ENCODE assay signal across 7 cellular contexts in genomic region chr15:21735837-21736236, GRCh38.
A peak's percentile ranks its signal among the peaks of the same experiment; 100 is the strongest.
DNase-seq lines count a peak whose midpoint lies in the region; ATAC-seq and TF ChIP-seq lines count a peak whose summit lies in the region.
"Not testable (repeated sequence)": the region's sequence is repeated elsewhere in the genome, so short reads cannot be mapped to it uniquely, and the experiment has no call there.

No MANE protein-coding gene starts in this region.

- ATAC-seq in CD4-positive, alpha-beta T cell (ENCODE audit: poor library complexity): peak; percentile 71
- peak; percentile 70 for ATAC-seq in T-helper 17 cell
- ATAC-seq in activated CD8-positive, alpha-beta T cell treated with anti-CD3 and anti-CD28 coated beads, Interleukin-2, amount 10 ng/mL, durations not matched to agents 7 days and 5 days: peak; percentile 78
- peak; percentile 53 to 72 for ATAC-seq in activated naive CD4-positive, alpha-beta T cell treated with anti-CD3 and anti-CD28 coated beads, Interleukin-2, amount 50 U/mL, for 72 hours
- peak; percentile 50 for ATAC-seq in memory B cell (ENCODE audit: low read depth)
- ATAC-seq in natural killer cell: peak; percentile 74 to 81 (median 75)
- ATAC-seq in stimulated activated naive CD8-positive, alpha-beta T cell treated with anti-CD3 and anti-CD28 coated beads, Interleukin-15, Interleukin-2, amounts not matched to agents 100 U/mL and 50 U/mL, for 24 hours: peak; percentile 72

- CTCF ChIA-PET in CD4-positive, alpha-beta T cell (lab: Charles Lee); activated CD8-positive, alpha-beta T cell treated with anti-CD3 and anti-CD28 coated beads, Interleukin-2, amount 10 ng/mL, durations not matched to agents 7 days and 5 days (lab: Charles Lee): not testable (repeated sequence)

- not testable (repeated sequence) for H3K9me3 ChIP-seq in CD4-positive, alpha-beta T cell (ENCODE audit: control insufficient read depth, low read length); T-helper 17 cell (ENCODE audit: control insufficient read depth, low read length, poor library complexity, severe bottlenecking)

- not testable (repeated sequence) for H3K27ac ChIP-seq in CD4-positive, alpha-beta T cell (ENCODE audit: low read depth, low read length)

- H3K27me3 ChIP-seq in CD4-positive, alpha-beta T cell (ENCODE audit: control insufficient read depth, insufficient read depth, low read length): not testable (repeated sequence)

- not testable (repeated sequence) for TF ChIP-seq CTCF in CD4-positive, alpha-beta T cell (IDR thresholded peaks at IDR 0.05); natural killer cell (IDR thresholded peaks at IDR 0.05)

- H3K9me3 Mint-ChIP-seq in CD4-positive, alpha-beta T cell; activated CD8-positive, alpha-beta T cell treated with anti-CD3 and anti-CD28 coated beads, Interleukin-2, amount 10 ng/mL, durations not matched to agents 7 days and 5 days (ENCODE audit: insufficient read depth); activated naive CD4-positive, alpha-beta T cell treated with anti-CD3 and anti-CD28 coated beads, Interleukin-2, amount 50 U/mL, for 72 hours; memory B cell; natural killer cell: not testable (repeated sequence)

- H3K27me3 Mint-ChIP-seq in CD4-positive, alpha-beta T cell; T-helper 17 cell; activated CD8-positive, alpha-beta T cell treated with anti-CD3 and anti-CD28 coated beads, Interleukin-2, amount 10 ng/mL, durations not matched to agents 7 days and 5 days (ENCODE audit: low read depth); memory B cell; natural killer cell (ENCODE audit: low read depth in 2 of 2): not testable (repeated sequence)

- not testable (repeated sequence) for H3K36me3 Mint-ChIP-seq in CD4-positive, alpha-beta T cell (ENCODE audit: low read depth); T-helper 17 cell (ENCODE audit: low read depth); activated CD8-positive, alpha-beta T cell treated with anti-CD3 and anti-CD28 coated beads, Interleukin-2, amount 10 ng/mL, durations not matched to agents 7 days and 5 days (ENCODE audit: low read depth); activated naive CD4-positive, alpha-beta T cell treated with anti-CD3 and anti-CD28 coated beads, Interleukin-2, amount 50 U/mL, for 72 hours; memory B cell; natural killer cell

- DNase-seq in CD4-positive, alpha-beta T cell; T-helper 17 cell; activated CD8-positive, alpha-beta T cell treated with anti-CD3 and anti-CD28 coated beads, Interleukin-2, amount 10 ng/mL, durations not matched to agents 7 days and 5 days; activated naive CD4-positive, alpha-beta T cell treated with anti-CD3 and anti-CD28 coated beads, Interleukin-2, amount 50 U/mL, for 72 hours (ENCODE audit: low spot score in 2 of 2); memory B cell (ENCODE audit: low spot score in 2 of 2); natural killer cell; stimulated activated naive CD8-positive, alpha-beta T cell treated with anti-CD3 and anti-CD28 coated beads, Interleukin-15, Interleukin-2, amounts not matched to agents 100 U/mL and 50 U/mL, for 24 hours: not testable (repeated sequence)

- not testable (repeated sequence) for H3K4me1 Mint-ChIP-seq in CD4-positive, alpha-beta T cell (ENCODE audit: low read depth); T-helper 17 cell; activated CD8-positive, alpha-beta T cell treated with anti-CD3 and anti-CD28 coated beads, Interleukin-2, amount 10 ng/mL, durations not matched to agents 7 days and 5 days (ENCODE audit: low read depth); memory B cell; natural killer cell

- POLR2A ChIA-PET in CD4-positive, alpha-beta T cell (lab: Charles Lee); activated CD8-positive, alpha-beta T cell treated with anti-CD3 and anti-CD28 coated beads, Interleukin-2, amount 10 ng/mL, durations not matched to agents 7 days and 5 days (lab: Charles Lee): not testable (repeated sequence)

- not testable (repeated sequence) for H3K27ac Mint-ChIP-seq in CD4-positive, alpha-beta T cell; T-helper 17 cell; activated CD8-positive, alpha-beta T cell treated with anti-CD3 and anti-CD28 coated beads, Interleukin-2, amount 10 ng/mL, durations not matched to agents 7 days and 5 days; activated naive CD4-positive, alpha-beta T cell treated with anti-CD3 and anti-CD28 coated beads, Interleukin-2, amount 50 U/mL, for 72 hours; memory B cell; natural killer cell

- not testable (repeated sequence) for H3K4me3 Mint-ChIP-seq in CD4-positive, alpha-beta T cell; T-helper 17 cell; activated CD8-positive, alpha-beta T cell treated with anti-CD3 and anti-CD28 coated beads, Interleukin-2, amount 10 ng/mL, durations not matched to agents 7 days and 5 days; memory B cell; natural killer cell

- intact Hi-C loops in CD4-positive, alpha-beta T cell (cut with DNase I, micrococcal nuclease); natural killer cell (cut with micrococcal nuclease): not testable (repeated sequence)
